In genomic region chr2:43220982-43221659, GRCh38 we compare ENCODE assay signal across 8 cellular contexts. TPM values are rescaled to one million over a fixed set of nuclear protein-coding genes. Genes with fewer than 3 reads are reported as not detected.
DNase-seq lines count a peak whose midpoint lies in the region; ATAC-seq and TF ChIP-seq lines count a peak whose summit lies in the region.

No MANE protein-coding gene starts in this region.

- H3K27me3 ChIP-seq in Panc1 (ENCODE audit: control insufficient read depth, insufficient read depth, low read length) (no peaks in the 10 kb centered on the region), ascending aorta (no peaks in the 10 kb centered on the region), right cardiac atrium (ENCODE audit: control insufficient read depth, insufficient read depth) (no peaks in the 10 kb centered on the region)

- POLR2A ChIA-PET in Panc1 (lab: Charles Lee) = interaction anchor here (1.0 kb wide), 1 partner anchor 553 kb away, joined by 3 read pairs; no protein-coding TSS in a partner anchor

- CTCF ChIA-PET in Panc1 (lab: Charles Lee) = no interaction called here

- no peak for TF ChIP-seq CTCF in Panc1 (IDR thresholded peaks at IDR 0.05)
- TF ChIP-seq CTCF in ascending aorta (IDR thresholded peaks at IDR 0.05) = no peak

- peaks cover 47% of the 10 kb centered on the region for H3K4me1 ChIP-seq in Panc1 (ENCODE audit: control insufficient read depth, insufficient read depth, low read length)
- H3K4me1 ChIP-seq in ascending aorta = peaks cover 20 to 37% of the 10 kb centered on the region in 2 donors
- peaks cover 17% of the 10 kb centered on the region for H3K4me1 ChIP-seq in right cardiac atrium (ENCODE audit: control insufficient read depth, insufficient read depth, low read length)

- H3K36me3 ChIP-seq in Panc1 (ENCODE audit: control insufficient read depth, insufficient read depth, low read length) = peaks cover 9% of the 10 kb centered on the region; the same call in 1 of the 2 replicates
- peaks cover 30 to 34% of the 10 kb centered on the region in 2 donors for H3K36me3 ChIP-seq in ascending aorta

- no peak for ATAC-seq in Panc1
- ATAC-seq in right cardiac atrium = peak; percentile 4 to 15
- ATAC-seq in sciatic nerve = peak; percentile 3
- no peak for ATAC-seq in HG02588 (IDR thresholded peaks at IDR 0.05; ENCODE audit: unreplicated experiment)

- intact Hi-C loops in Panc1 (cut with micrococcal nuclease; ENCODE audit: unreplicated experiment) = loop anchor here (5.0 to 10.0 kb wide), 2 partner anchors 196 to 244 kb away; no protein-coding TSS in a partner anchor
- intact Hi-C loops in ascending aorta (cut with DNase I) = loop anchor here (2.0 kb wide), 1 partner anchor 252 kb away; no protein-coding TSS in a partner anchor
- intact Hi-C loops in right cardiac atrium (cut with DNase I) = loop anchor here in 3 of 4 donors (5.0 to 10.0 kb wide), 5 partner anchors 116 to 366 kb away; no protein-coding TSS in a partner anchor
- intact Hi-C loops in sciatic nerve (cut with DNase I) = loop anchor here (10.0 kb wide), 1 partner anchor 86 kb away; no protein-coding TSS in a partner anchor

- no peaks in the 10 kb centered on the region for H3K9me3 ChIP-seq in Panc1 (ENCODE audit: control insufficient read depth, insufficient read depth, low read depth, low read length)
- H3K9me3 ChIP-seq in ascending aorta = no peaks in the 10 kb centered on the region
- no peaks in the 10 kb centered on the region for H3K9me3 ChIP-seq in right cardiac atrium (ENCODE audit: control insufficient read depth, low read length)

- BruUV-seq in Panc1 (replicated peaks; lab: Mats Ljungman, UMichigan) = no TSS peak

- DNase-seq in NCI-H82 (lab: John Stamatoyannopoulos, UW) = peak; percentile 76
- DNase-seq in NCI-H82 treated with DMSO at 0.1 percent for 48 hours (lab: John Stamatoyannopoulos, UW; ENCODE audit: unreplicated experiment) = no peak
- DNase-seq in Panc1 (ENCODE audit: low read depth, low spot score) = no peak
- peak in 1 of 2 donors; percentile 79 for DNase-seq in ascending aorta (ENCODE audit: low spot score in 2 of 2)
- DNase-seq in right cardiac atrium = peak; percentile 78 to 91 (median 89)
- peak; percentile 77 for DNase-seq in sciatic nerve (ENCODE audit: low spot score)
- DNase-seq in NCI-H2196 (lab: John Stamatoyannopoulos, UW; ENCODE audit: unreplicated experiment) = no peak

- in situ Hi-C loops in Panc1 (cut with HindIII; ENCODE audit: low pct_unique_long_range_greater_than_20kb, low sequenced_read_pairs) = no loop called here

- WGBS in right cardiac atrium = 5% methylated on average over 16 of the region's 16 CpGs

- H3K4me3 ChIP-seq in Panc1 (ENCODE audit: low read depth in 2 of 2, low read length in 2 of 2) = peak overlapping the region; percentile 66 to 90
- H3K4me3 ChIP-seq in ascending aorta = peak overlapping the region; percentile 81 to 89
- H3K4me3 ChIP-seq in right cardiac atrium (ENCODE audit: low read length) = peak overlapping the region; percentile 53

- H3K27ac ChIP-seq in Panc1 (ENCODE audit: low read length) = peak overlapping the region; percentile 91
- peak overlapping the region; percentile 98 for H3K27ac ChIP-seq in ascending aorta
- H3K27ac ChIP-seq in right cardiac atrium (ENCODE audit: low read length) = peak overlapping the region; percentile 100

RNA-seq across cellular contexts. Expression of gene ZFP36L2, which starts 5.3 kb away (rescaled TPM):
- total RNA-seq in Panc1 (2021; ENCODE audit: unreplicated experiment) = 46.3 TPM
- polyA plus RNA-seq in Panc1 (2012; ENCODE audit: insufficient read length) = 29.3 TPM
- 148 TPM for total RNA-seq in ascending aorta
- 10 to 100 TPM; 62.1 to 73.0 (median 68.1) TPM for total RNA-seq in right cardiac atrium
- 40.3 TPM for polyA plus RNA-seq in right cardiac atrium
- total RNA-seq in sciatic nerve = 172 TPM

Comparison
In these comparisons a context has a peak if more than half of its experiments do, and no peak if none do; other contexts are left out.
1. DNase-seq: peak in NCI-H82 (single experiment), right cardiac atrium (3 of 3) and sciatic nerve (single experiment); none in NCI-H82 treated with DMSO at 0.1 percent for 48 hours (single experiment), Panc1 (single experiment) and NCI-H2196 (single experiment).
2. ATAC-seq: peak in right cardiac atrium (2 of 2) and sciatic nerve (single experiment); none in Panc1 (single experiment) and HG02588 (single experiment).
3. Peak in every context shown above with its lines, with median percentiles within 50 percentile points of each other: H3K27ac ChIP-seq and H3K4me3 ChIP-seq.